Comparison of ENCODE assay signal across 8 cellular contexts in genomic region chr2:27771202-27771547, GRCh38. TPM values are rescaled to one million over a fixed set of nuclear protein-coding genes. Genes with fewer than 3 reads are reported as not detected.
DNase-seq lines count a peak whose midpoint lies in the region; ATAC-seq, FAIRE-seq and TF ChIP-seq lines count a peak whose summit lies in the region.

No MANE protein-coding gene starts in this region.

- peaks cover 29% of the 10 kb centered on the region for H3K4me1 Mint-ChIP-seq in activated CD8-positive, alpha-beta T cell treated with anti-CD3 and anti-CD28 coated beads, Interleukin-2, amount 10 ng/mL, durations not matched to agents 7 days and 5 days (ENCODE audit: low read depth)

- no peaks in the 10 kb centered on the region for H3K9me3 Mint-ChIP-seq in activated CD8-positive, alpha-beta T cell treated with anti-CD3 and anti-CD28 coated beads, Interleukin-2, amount 10 ng/mL, durations not matched to agents 7 days and 5 days (ENCODE audit: insufficient read depth)

- no peak for TF ChIP-seq CTCF in kidney (IDR thresholded peaks at IDR 0.05; ENCODE audit: borderline replicate concordance, extremely low read depth, insufficient read depth)
- no peak for TF ChIP-seq CTCF in thoracic aorta (IDR thresholded peaks at IDR 0.05)

- peak overlapping the region; percentile 98 for H3K27ac Mint-ChIP-seq in activated CD8-positive, alpha-beta T cell treated with anti-CD3 and anti-CD28 coated beads, Interleukin-2, amount 10 ng/mL, durations not matched to agents 7 days and 5 days

- no peak for FAIRE-seq in kidney (lab: Jason Lieb, UNC)

- intact Hi-C loops in kidney (cut with DNase I): no loop called here

- peaks cover 25% of the 10 kb centered on the region for H3K36me3 Mint-ChIP-seq in activated CD8-positive, alpha-beta T cell treated with anti-CD3 and anti-CD28 coated beads, Interleukin-2, amount 10 ng/mL, durations not matched to agents 7 days and 5 days (ENCODE audit: low read depth)

- DNase-seq in activated CD8-positive, alpha-beta T cell treated with anti-CD3 and anti-CD28 coated beads, Interleukin-2, amount 10 ng/mL, durations not matched to agents 7 days and 5 days: no peak
- DNase-seq in kidney (no peak), thoracic aorta (ENCODE audit: low spot score) (no peak), NCI-H2196 (lab: John Stamatoyannopoulos, UW; ENCODE audit: unreplicated experiment) (no peak)
- DNase-seq in activated CD8-positive, alpha-beta memory T cell treated with anti-CD3 and anti-CD28 coated beads, Interleukin-2, amount 50 U/mL, for 4 hours: no peak
- DNase-seq in stimulated activated CD4-positive, alpha-beta T cell treated with anti-CD3 and anti-CD28 coated beads, Interleukin-4, amount 100 ng/mL, for 4 hours: no peak

- H3K4me1 ChIP-seq in kidney (ENCODE audit: control insufficient read depth in 1 of 2, insufficient read depth in 1 of 2, low read depth in 1 of 2, low read length in 2 of 2) (peaks cover 7 to 14% of the 10 kb centered on the region in 2 donors), thoracic aorta (ENCODE audit: control insufficient read depth in 1 of 2, low read depth in 2 of 2) (peaks cover 32 to 35% of the 10 kb centered on the region in 2 donors)

- H3K27me3 Mint-ChIP-seq in activated CD8-positive, alpha-beta T cell treated with anti-CD3 and anti-CD28 coated beads, Interleukin-2, amount 10 ng/mL, durations not matched to agents 7 days and 5 days (ENCODE audit: low read depth): peaks cover 6% of the 10 kb centered on the region

- H3K9me3 ChIP-seq in kidney (ENCODE audit: control insufficient read depth in 1 of 2, low read length in 2 of 2) (no peaks in the 10 kb centered on the region), thoracic aorta (no peaks in the 10 kb centered on the region)

- H3K4me3 ChIP-seq in GM08714 (ENCODE audit: low read length) (peak overlapping the region; percentile 99), kidney (ENCODE audit: low read length in 2 of 2) (peak overlapping the region; percentile 84 to 96), thoracic aorta (peak overlapping the region; percentile 96)

- no peaks in the 10 kb centered on the region for H3K27me3 ChIP-seq in thoracic aorta (replicated peaks; ENCODE audit: insufficient read depth)

- H3K27ac ChIP-seq in kidney (ENCODE audit: low read depth in 2 of 2, low read length in 2 of 2): peak overlapping the region; percentile 95
- peak overlapping the region; percentile 91 to 97 for H3K27ac ChIP-seq in thoracic aorta

- peak overlapping the region; percentile 75 to 97 for H3K9ac ChIP-seq in kidney (ENCODE audit: low read length in 2 of 2)

- POLR2A ChIA-PET in activated CD8-positive, alpha-beta T cell treated with anti-CD3 and anti-CD28 coated beads, Interleukin-2, amount 10 ng/mL, durations not matched to agents 7 days and 5 days (lab: Charles Lee): interaction anchor here (1.0 kb wide), 1 partner anchor 107 kb away, joined by 5 read pairs; the partner anchor contains the start of genes SLC4A1AP and SUPT7L

- peak overlapping the region; percentile 99 for H3K4me3 Mint-ChIP-seq in activated CD8-positive, alpha-beta T cell treated with anti-CD3 and anti-CD28 coated beads, Interleukin-2, amount 10 ng/mL, durations not matched to agents 7 days and 5 days

- CTCF ChIA-PET in activated CD8-positive, alpha-beta T cell treated with anti-CD3 and anti-CD28 coated beads, Interleukin-2, amount 10 ng/mL, durations not matched to agents 7 days and 5 days (lab: Charles Lee): no interaction called here

- ATAC-seq in HG02610 (IDR thresholded peaks at IDR 0.05; ENCODE audit: unreplicated experiment) (peak; percentile 20), thoracic aorta (ENCODE audit: insufficient number of reproducible peaks, low FRiP score, low read depth) (no peak)
- ATAC-seq in activated CD8-positive, alpha-beta T cell treated with anti-CD3 and anti-CD28 coated beads, Interleukin-2, amount 10 ng/mL, durations not matched to agents 7 days and 5 days: no peak

- H3K36me3 ChIP-seq in kidney (ENCODE audit: control insufficient read depth in 1 of 2, insufficient read depth in 2 of 2, low read length in 2 of 2) (peaks cover 0 to 5% of the 10 kb centered on the region in 2 donors), thoracic aorta (peaks cover under 1% of the 10 kb centered on the region)

RNA-seq across cellular contexts. Expression of gene MRPL33, which starts 0.3 kb away (rescaled TPM):
- 10 to 100 TPM; 47.9 to 57.8 TPM for total RNA-seq in activated CD8-positive, alpha-beta T cell treated with anti-CD3 and anti-CD28 coated beads, Interleukin-2, amount 10 ng/mL, durations not matched to agents 7 days and 5 days
- total RNA-seq in kidney (107 TPM), thoracic aorta (100 to 1,000 TPM in 1 of 2 donors, 10 to 100 TPM in 1; 99.5 to 118 TPM)
- 312 TPM for polyA plus RNA-seq in kidney (ENCODE audit: insufficient read depth, low read depth, low replicate concordance)
